ENCODE assay signal across 1 cellular context in the genomic region with DNA sequence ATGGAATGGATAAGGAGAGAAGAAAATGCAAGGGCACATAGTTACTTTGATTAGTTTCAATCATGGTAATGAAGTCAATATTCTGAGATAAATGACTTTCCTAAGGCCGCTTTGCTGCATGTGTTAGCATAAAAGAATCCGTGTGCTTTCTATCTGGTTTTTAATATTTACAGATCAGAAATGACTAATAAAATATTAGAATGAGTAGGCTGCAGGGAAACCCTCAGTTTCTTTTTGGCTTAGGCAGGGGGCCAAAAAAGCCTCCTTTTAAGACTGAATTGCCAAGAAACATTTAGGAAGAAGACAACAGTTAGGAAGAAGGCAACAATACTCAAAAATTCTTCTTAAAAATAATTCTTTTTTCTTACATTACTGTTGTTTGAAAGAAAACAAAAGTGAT.
TF ChIP-seq lines count a peak whose summit lies in the region.

No MANE protein-coding gene starts in this region.

TF ChIP-seq in IMR-90, 13 proteins besides CTCF, POLR2A, EP300 and RAD21:
- TF ChIP-seq CHD1 (IDR thresholded peaks at IDR 0.05; ENCODE audit: low read depth, low read length) (no peak), SMC3 (IDR thresholded peaks at IDR 0.05; ENCODE audit: low read depth, low read length) (no peak), MAZ (IDR thresholded peaks at IDR 0.05; ENCODE audit: borderline replicate concordance, low read depth, low read length) (no peak), CEBPB (IDR thresholded peaks at IDR 0.05; ENCODE audit: low read depth, low read length) (no peak), BHLHE40 (IDR thresholded peaks at IDR 0.05; ENCODE audit: low read depth, low read length) (no peak), NFE2L2 (IDR thresholded peaks at IDR 0.05; ENCODE audit: low read depth, low read length) (no peak), MXI1 (IDR thresholded peaks at IDR 0.05; ENCODE audit: borderline replicate concordance, low read depth, low read length) (no peak), RCOR1 (IDR thresholded peaks at IDR 0.05; ENCODE audit: insufficient replicate concordance, low read length) (no peak), RFX5 (IDR thresholded peaks at IDR 0.05; ENCODE audit: low read depth, low read length) (no peak), MAFK (IDR thresholded peaks at IDR 0.05; ENCODE audit: low read depth, low read length) (no peak), FOS (IDR thresholded peaks at IDR 0.05; ENCODE audit: low read depth, low read length) (no peak)
- TF ChIP-seq, protein P1, sequence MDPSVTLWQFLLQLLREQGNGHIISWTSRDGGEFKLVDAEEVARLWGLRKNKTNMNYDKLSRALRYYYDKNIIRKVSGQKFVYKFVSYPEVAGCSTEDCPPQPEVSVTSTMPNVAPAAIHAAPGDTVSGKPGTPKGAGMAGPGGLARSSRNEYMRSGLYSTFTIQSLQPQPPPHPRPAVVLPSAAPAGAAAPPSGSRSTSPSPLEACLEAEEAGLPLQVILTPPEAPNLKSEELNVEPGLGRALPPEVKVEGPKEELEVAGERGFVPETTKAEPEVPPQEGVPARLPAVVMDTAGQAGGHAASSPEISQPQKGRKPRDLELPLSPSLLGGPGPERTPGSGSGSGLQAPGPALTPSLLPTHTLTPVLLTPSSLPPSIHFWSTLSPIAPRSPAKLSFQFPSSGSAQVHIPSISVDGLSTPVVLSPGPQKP (IDR thresholded peaks at IDR 0.05; ENCODE audit: borderline replicate concordance, low read depth, low read length) = no peak
- TF ChIP-seq, protein P2, sequence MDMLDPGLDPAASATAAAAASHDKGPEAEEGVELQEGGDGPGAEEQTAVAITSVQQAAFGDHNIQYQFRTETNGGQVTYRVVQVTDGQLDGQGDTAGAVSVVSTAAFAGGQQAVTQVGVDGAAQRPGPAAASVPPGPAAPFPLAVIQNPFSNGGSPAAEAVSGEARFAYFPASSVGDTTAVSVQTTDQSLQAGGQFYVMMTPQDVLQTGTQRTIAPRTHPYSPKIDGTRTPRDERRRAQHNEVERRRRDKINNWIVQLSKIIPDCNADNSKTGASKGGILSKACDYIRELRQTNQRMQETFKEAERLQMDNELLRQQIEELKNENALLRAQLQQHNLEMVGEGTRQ (IDR thresholded peaks at IDR 0.05; ENCODE audit: low read depth, low read length) = no peak
